ENCODE assay signal across 13 cellular contexts in genomic region chr18:49784427-49785185, GRCh38. TPM values are rescaled to one million over a fixed set of nuclear protein-coding genes. Genes with fewer than 3 reads are reported as not detected.
DNase-seq lines count a peak whose midpoint lies in the region; ATAC-seq and TF ChIP-seq lines count a peak whose summit lies in the region.
"Had no signal": no experiment of that assay in that cellular context is flagged by ENCODE, and none has a peak within 500 bp of the region (broad histone marks: within the 10 kb centered on the region; RNA-seq: fewer than 3 reads in every experiment).

No MANE protein-coding gene starts in this region.

- H3K27me3 ChIP-seq in heart right ventricle (no peaks in the 10 kb centered on the region), PC-9 (ENCODE audit: insufficient read depth, low read depth) (no peaks in the 10 kb centered on the region), thyroid gland (no peaks in the 10 kb centered on the region)

- no peak for TF ChIP-seq POLR2A in thyroid gland (IDR thresholded peaks at IDR 0.05)

- BruUV-seq in PC-9 (replicated peaks; lab: Mats Ljungman, UMichigan) = no TSS peak

- H3K4me1 ChIP-seq in heart right ventricle (peaks cover 0 to 28% (median 0%) of the 10 kb centered on the region in 9 donors), PC-9 (replicated peaks; ENCODE audit: insufficient read depth) (peaks cover 15% of the 10 kb centered on the region), thyroid gland (peaks cover 5 to 10% of the 10 kb centered on the region in 2 donors)

- H3K9me3 ChIP-seq in heart right ventricle (no peaks in the 10 kb centered on the region), PC-9 (ENCODE audit: insufficient read depth, low read depth) (no peaks in the 10 kb centered on the region), thyroid gland (no peaks in the 10 kb centered on the region)

- POLR2A ChIA-PET in PC-9 (lab: Charles Lee; ENCODE audit: unreplicated experiment) = interaction anchor here (0.6 kb wide), 1 partner anchor 50 kb away, joined by 3 read pairs; no protein-coding TSS in a partner anchor

- CTCF ChIA-PET in PC-9 (lab: Charles Lee) = interaction anchor here (0.6 kb wide), 1 partner anchor 12 kb away, joined by 3 read pairs; no protein-coding TSS in a partner anchor

- DNase-seq in heart right ventricle = no peak
- no peak for DNase-seq in Right ventricle myocardium inferior (ENCODE audit: missing footprints)
- no peak for DNase-seq in PC-9
- peak; percentile 49 for DNase-seq in fibroblast of peridontal ligament (ENCODE audit: extremely low read depth)
- DNase-seq in thyroid gland = no peak
- DNase-seq in coronary artery (ENCODE audit: low spot score) = no peak
- DNase-seq: activated naive CD4-positive, alpha-beta T cell; CD8-positive, alpha-beta T cell; left colon; NCI-H1105 had no signal

- TF ChIP-seq CTCF in heart right ventricle (IDR thresholded peaks at IDR 0.05) (peak in 7 of 9 donors; percentile 10 to 45 (median 26)), PC-9 (conservative IDR thresholded peaks at IDR 0.05) (peak; percentile 56), thyroid gland (IDR thresholded peaks at IDR 0.05) (peak in 3 of 6 experiments; percentile 37 to 46 (median 43)), coronary artery (IDR thresholded peaks at IDR 0.05) (no peak)

- peak overlapping the region in 4 of 10 donors; percentile 9 to 43 (median 20) for H3K27ac ChIP-seq in heart right ventricle
- H3K27ac ChIP-seq in PC-9 = no peak overlapping the region; the same call in 1 of the 2 replicates
- peak overlapping the region in 2 of 3 donors; percentile 27 to 67 for H3K27ac ChIP-seq in thyroid gland
- H3K27ac ChIP-seq in coronary artery = no peak overlapping the region

- H3K4me3 ChIP-seq in heart right ventricle = no peak overlapping the region
- no peak overlapping the region for H3K4me3 ChIP-seq in PC-9
- H3K4me3 ChIP-seq in thyroid gland (replicated peaks in 1 of 3) = no peak overlapping the region
- no peak overlapping the region for H3K4me3 ChIP-seq in coronary artery
- H3K4me3 ChIP-seq: GM23338 had no signal

- H3K36me3 ChIP-seq in heart right ventricle = peaks cover 0 to 100% (median 33%) of the 10 kb centered on the region in 9 donors
- H3K36me3 ChIP-seq in PC-9 (ENCODE audit: low read depth) = 0 out of 2 replicates have a peak, but pooled peaks cover 6% of the 10 kb centered on the region
- peaks cover 13 to 20% of the 10 kb centered on the region in 2 donors for H3K36me3 ChIP-seq in thyroid gland

- ATAC-seq in heart right ventricle = peak in 3 of 8 donors; percentile 31 to 52 (median 39)
- no peak for ATAC-seq in Right ventricle myocardium inferior
- ATAC-seq in GM21526 (IDR thresholded peaks at IDR 0.05; ENCODE audit: low FRiP score, unreplicated experiment) = no peak
- no peak for ATAC-seq in GM19397 (IDR thresholded peaks at IDR 0.05; ENCODE audit: unreplicated experiment)
- ATAC-seq: CD8-positive, alpha-beta T cell; GM23338; left colon had no signal

- H3F3A ChIP-seq in PC-9 (ENCODE audit: insufficient read depth, low read depth) = no peaks in the 10 kb centered on the region

- WGBS in heart right ventricle, 2 donors = 79 to 95% methylated on average over 1 of the region's 1 CpG
- 31 to 84% methylated on average over 1 of the region's 1 CpG for WGBS in thyroid gland, 2 donors

- H3K4me2 ChIP-seq in PC-9 = no peak overlapping the region
- H3K4me2 ChIP-seq: GM23338 had no signal

- H3K9me2 ChIP-seq in PC-9 (ENCODE audit: insufficient read depth) = no peaks in the 10 kb centered on the region

- H4K20me1 ChIP-seq in PC-9 (ENCODE audit: insufficient read depth) = no peaks in the 10 kb centered on the region

- H3K79me2 ChIP-seq in PC-9 (ENCODE audit: low read depth) = no peaks in the 10 kb centered on the region

- no peak overlapping the region for H2AFZ ChIP-seq in PC-9
- H2AFZ ChIP-seq: GM23338 had no signal

- intact Hi-C loops in heart right ventricle (cut with DNase I) = no loop called here
- intact Hi-C loops in Right ventricle myocardium inferior (cut with DNase I) = no loop called here
- intact Hi-C loops in PC-9 (cut with micrococcal nuclease; ENCODE audit: unreplicated experiment) = no loop called here
- intact Hi-C loops in thyroid gland (cut with DNase I) = loop anchor here (10.0 kb wide), 2 partner anchors 70 to 270 kb away; no protein-coding TSS in a partner anchor

RNA-seq across cellular contexts. Expression of gene ACAA2, which starts 28.7 kb away (rescaled TPM):
- total RNA-seq in heart right ventricle (100 to 1,000 TPM; 171 to 377 (median 251) TPM), Right ventricle myocardium inferior (441 TPM), PC-9 (2021) (33.7 and 37.7 TPM in 2 replicates), thyroid gland (100 to 1,000 TPM in 2 of 4 donors, 10 to 100 TPM in 2; 50.8 to 157 (median 108) TPM)
- polyA plus RNA-seq in heart right ventricle = 100 to 1,000 TPM in 1 of 2 donors, 10 to 100 TPM in 1; 46.7 to 119 TPM

Comparison
In these comparisons a context has a peak if more than half of its experiments do, and no peak if none do; other contexts are left out.
1. H3K27ac ChIP-seq: peak in thyroid gland (2 of 3); none in PC-9 (single experiment) and coronary artery (0 of 2).